Comparison of ENCODE assay signal across 9 cellular contexts in genomic region chr17:50532452-50533024, GRCh38. TPM values are rescaled to one million over a fixed set of nuclear protein-coding genes. Genes with fewer than 3 reads are reported as not detected.
DNase-seq lines count a peak whose midpoint lies in the region; ATAC-seq, FAIRE-seq and TF ChIP-seq lines count a peak whose summit lies in the region.
"Had no signal": no experiment of that assay in that cellular context is flagged by ENCODE, and none has a peak within 500 bp of the region (broad histone marks: within the 10 kb centered on the region; RNA-seq: fewer than 3 reads in every experiment).

Gene EPN3 (plus strand): TSS chr17:50532735. CDS start chr17:50536557, 3,822 bp downstream.

- peaks cover 16 to 19% of the 10 kb centered on the region in 2 experiments for H3K27me3 ChIP-seq in GM12878 (replicated peaks in 1 of 2; ENCODE audit: control insufficient read depth in 2 of 2, insufficient read depth in 2 of 2, low read length in 1 of 2)
- no peaks in the 10 kb centered on the region for H3K27me3 ChIP-seq in keratinocyte (ENCODE audit: control insufficient read depth, extremely low read depth, insufficient read depth, low read length)
- peaks cover 0 to 14% (median 6%) of the 10 kb centered on the region in 4 donors for H3K27me3 ChIP-seq in upper lobe of left lung

- no peaks in the 10 kb centered on the region for H3K9me1 ChIP-seq in keratinocyte (ENCODE audit: control insufficient read depth, extremely low read depth, insufficient read depth, low read length)

- TF ChIP-seq EP300 in GM12878 (IDR thresholded peaks at IDR 0.05; ENCODE audit: borderline replicate concordance in 1 of 2, control insufficient read depth in 1 of 2, low read depth in 2 of 2, low read length in 2 of 2) (no peak), upper lobe of left lung (IDR thresholded peaks at IDR 0.05) (no peak)

- intact Hi-C loops in GM12878 (cut with micrococcal nuclease; ENCODE audit: unreplicated experiment): no loop called here

- ATAC-seq in GM12878 (peak; percentile 44; the same call in 2 of the 3 replicates), upper lobe of left lung (ENCODE audit: low FRiP score in 2 of 2) (peak; percentile 9 to 56), GM21786 (IDR thresholded peaks at IDR 0.05; ENCODE audit: unreplicated experiment) (no peak), HG03196 (IDR thresholded peaks at IDR 0.05; ENCODE audit: unreplicated experiment) (no peak)

- H3K9me3 ChIP-seq in GM12878 (replicated peaks; ENCODE audit: control insufficient read depth, insufficient read depth, low read length): no peaks in the 10 kb centered on the region
- H3K9me3 ChIP-seq in keratinocyte (ENCODE audit: control insufficient read depth, low read depth, low read length): no peaks in the 10 kb centered on the region
- no peaks in the 10 kb centered on the region for H3K9me3 ChIP-seq in upper lobe of left lung

- H3K36me3 ChIP-seq in GM12878 (ENCODE audit: control insufficient read depth in 2 of 2, insufficient read depth in 2 of 2, low read length in 1 of 2): no peaks in the 10 kb centered on the region
- H3K36me3 ChIP-seq in keratinocyte (ENCODE audit: control insufficient read depth in 2 of 2, extremely low read depth in 1 of 2, insufficient read depth in 2 of 2, low read length in 2 of 2): peaks cover 5 to 18% of the 10 kb centered on the region in 2 experiments
- H3K36me3 ChIP-seq in upper lobe of left lung: no peaks in the 10 kb centered on the region

- H3K4me3 ChIP-seq in GM12878 (no peak within 1 kb of the TSS), keratinocyte (ENCODE audit: control insufficient read depth in 2 of 3, extremely low read depth in 1 of 3, insufficient read depth in 2 of 3, low read depth in 1 of 3, low read length in 3 of 3) (peak within 1 kb of the TSS; percentile 67 to 82 (median 70)), upper lobe of left lung (peak within 1 kb of the TSS in 3 of 4 donors; percentile 25 to 29 (median 29))

- FAIRE-seq in GM12878 (lab: Jason Lieb, UNC): no peak
- peak; percentile 70 for FAIRE-seq in keratinocyte (lab: Jason Lieb, UNC)

- in situ Hi-C loops in GM12878 (cut with MboI): no loop called here

- H2AFZ ChIP-seq in GM12878 (ENCODE audit: control insufficient read depth, low read depth, low read length) (no peak within 1 kb of the TSS), keratinocyte (ENCODE audit: control insufficient read depth, low read length) (peak within 1 kb of the TSS; percentile 38)

- H3K9ac ChIP-seq in GM12878 (ENCODE audit: control insufficient read depth, insufficient read depth, low read length): no peak within 1 kb of the TSS
- peak within 1 kb of the TSS; percentile 82 for H3K9ac ChIP-seq in keratinocyte (ENCODE audit: control insufficient read depth, extremely low read depth, insufficient read depth, low read length)

- CTCF ChIA-PET in GM12878 (lab: Yijun Ruan, JAX): no interaction called here

- POLR2A ChIA-PET in GM12878 (lab: Charles Lee): no interaction called here

- no peak for TF ChIP-seq POLR2A in GM12878 (IDR thresholded peaks at IDR 0.05; ENCODE audit: low read depth, low read length)
- no peak for TF ChIP-seq POLR2A in upper lobe of left lung (IDR thresholded peaks at IDR 0.05)

- no TSS peak for BruUV-seq in GM12878 (replicated peaks; lab: Mats Ljungman, UMichigan)

- peak; percentile 41 for DNase-seq in SIG-M5 treated with dmso at 0.1 percent for 504 hours (lab: John Stamatoyannopoulos, UW; ENCODE audit: unreplicated experiment)
- DNase-seq in SIG-M5 (lab: John Stamatoyannopoulos, UW): no peak
- no peak for DNase-seq in GM12878 (ENCODE audit: low read depth, low spot score)
- no peak for DNase-seq in keratinocyte (ENCODE audit: low read depth, low spot score)
- DNase-seq in upper lobe of left lung: peak; percentile 68 to 75
- DNase-seq in COLO829 (ENCODE audit: low spot score): no peak

- no peak within 1 kb of the TSS for H3K4me2 ChIP-seq in GM12878 (ENCODE audit: control insufficient read depth, insufficient read depth)
- H3K4me2 ChIP-seq in keratinocyte (ENCODE audit: control insufficient read depth, extremely low read depth, insufficient read depth, low read depth, low read length): peak within 1 kb of the TSS; percentile 93

- H4K20me1 ChIP-seq in GM12878 (ENCODE audit: control insufficient read depth, insufficient read depth) (no peaks in the 10 kb centered on the region), keratinocyte (ENCODE audit: control insufficient read depth, extremely low read depth, insufficient read depth, low read length) (peaks cover 2% of the 10 kb centered on the region)

- WGBS in GM12878 (ENCODE audit: insufficient coverage, insufficient replicate concordance, low lambda C conversion rate, missing lambda C conversion rate): 4% methylated on average over 21 of the region's 21 CpGs
- 0 to 3% methylated on average over 1 to 20 of the region's 21 CpGs for WGBS in upper lobe of left lung, 2 donors

- H3K4me1 ChIP-seq in GM12878 (ENCODE audit: control insufficient read depth, insufficient read depth, low read length) (no peaks in the 10 kb centered on the region), keratinocyte (ENCODE audit: control insufficient read depth, extremely low read depth, insufficient read depth, low read length) (peaks cover 39% of the 10 kb centered on the region), upper lobe of left lung (peaks cover 14 to 28% (median 26%) of the 10 kb centered on the region in 4 donors)

- H3K79me2 ChIP-seq in GM12878 (ENCODE audit: control insufficient read depth, insufficient read depth, low read length) (no peaks in the 10 kb centered on the region), keratinocyte (ENCODE audit: control insufficient read depth, insufficient read depth, low read length) (peaks cover 53% of the 10 kb centered on the region)

- no peak for TF ChIP-seq RAD21 in GM12878 (IDR thresholded peaks at IDR 0.05; ENCODE audit: insufficient read depth, low read depth, low read length)

- H3K27ac ChIP-seq in GM12878 (ENCODE audit: control insufficient read depth, insufficient read depth) (no peak within 1 kb of the TSS), keratinocyte (ENCODE audit: control insufficient read depth, insufficient read depth, low read length) (peak within 1 kb of the TSS; percentile 71), upper lobe of left lung (no peak within 1 kb of the TSS)

- TF ChIP-seq CTCF in GM12878 (IDR thresholded peaks at IDR 0.05 in 2 of 3, conservative IDR thresholded peaks at IDR 0.05 in 1 of 3; ENCODE audit: control insufficient read depth in 2 of 3, extremely low read depth in 1 of 3, insufficient read depth in 1 of 3, low read depth in 3 of 3, low read length in 3 of 3) (no peak), keratinocyte (optimal IDR thresholded peaks at IDR 0.05 in 1 of 3, IDR thresholded peaks at IDR 0.05 in 1 of 3, conservative IDR thresholded peaks at IDR 0.05 in 1 of 3; ENCODE audit: extremely low read depth in 1 of 3, insufficient read depth in 2 of 3, low read length in 3 of 3) (peak in 1 of 3 experiments; percentile 36), upper lobe of left lung (IDR thresholded peaks at IDR 0.05) (peak in 1 of 6 experiments; percentile 40)

- SMC1A ChIA-PET in GM12878 (lab: Charles Lee; ENCODE audit: uncharacterized antibody, unreplicated experiment): interaction anchor here (1.6 kb wide), 1 partner anchor 48 kb away, joined by 6 read pairs; no protein-coding TSS in a partner anchor

- RAD21 ChIA-PET in GM12878 (lab: Charles Lee; ENCODE audit: unreplicated experiment): no interaction called here

- dilution Hi-C loops in keratinocyte (cut with MboI; ENCODE audit: extremely low pct_ligation_motif_present, low sequenced_read_pairs): no loop called here

TF ChIP-seq in GM12878, 131 proteins besides CTCF, POLR2A, EP300 and RAD21 (continues in another document):
- no peak for TF ChIP-seq CHD4 (IDR thresholded peaks at IDR 0.05)
- no peak for TF ChIP-seq NFIC (IDR thresholded peaks at IDR 0.05; ENCODE audit: low read depth, low read length)
- TF ChIP-seq POLR2AphosphoS5 (IDR thresholded peaks at IDR 0.05; ENCODE audit: low read length): no peak
- no peak for TF ChIP-seq KAT2A (conservative IDR thresholded peaks at IDR 0.05; ENCODE audit: control insufficient read depth, low read depth, low read length)
- TF ChIP-seq ZNF384 (IDR thresholded peaks at IDR 0.05; ENCODE audit: borderline replicate concordance, low read depth, low read length): no peak

RNA-seq across cellular contexts. Expression of gene EPN3, which starts in this region (rescaled TPM):
- not detected in 2 replicates for total RNA-seq in GM12878 (2013; cell fraction: nucleolus; rRNA removed)
- total RNA-seq in GM12878 (2014; rRNA removed) (not detected in 2 replicates), GM12878 (2014; rRNA removed; fragmentation: Illumina TruSeq; extraction: Trizol) (not detected in 2 replicates), GM12878 (2021) (not detected in 2 replicates), upper lobe of left lung (10 to 100 TPM in 1 of 6 donors, 1 to 10 TPM in 2, under 1 TPM in 2, not detected in 1; 0.74 to 14.4 (median 1.2) TPM)
- polyA plus RNA-seq in GM12878 (2011; ENCODE audit: low read depth): not detected
- polyA plus RNA-seq in GM12878 (2011; rRNA removed) (not detected in 2 replicates), GM12878 (2014; fragmentation: Illumina TruSeq; extraction: Trizol) (not detected in 2 replicates), GM12878 (2014; fragmentation: Nextera tagmentation; extraction: Ambion mirVana) (not detected), GM12878 (2014; rRNA removed) (not detected in 2 replicates), GM12878 (2016; fragmentation: Nextera tagmentation; extraction: Ambion mirVana) (under 1 TPM; 0.04 to 0.07 TPM), keratinocyte (50.7 to 155 TPM (median 66.7 TPM) in 3 replicates)
- polyA plus RNA-seq in GM12878 (2011; cell fraction: cytosol; rRNA removed): not detected in 2 replicates
- polyA plus RNA-seq in GM12878 (2011; cell fraction: nucleus; rRNA removed): not detected in 2 replicates
- 0.08 and 0.09 TPM in 2 replicates for polyA plus RNA-seq in GM12878 (2012)
- polyA minus RNA-seq in GM12878 (2011; rRNA and poly(A)+ RNA removed): not detected in 2 replicates
- not detected in 2 replicates for polyA minus RNA-seq in GM12878 (2011; cell fraction: cytosol; rRNA and poly(A)+ RNA removed)
- 0.10 and 0.12 TPM in 2 replicates for polyA minus RNA-seq in GM12878 (2011; cell fraction: nucleus; rRNA and poly(A)+ RNA removed)
- polyA plus RNA-seq in keratinocyte (2011; ENCODE audit: low read depth): 34.9 TPM
- 66.6 and 129 TPM in 2 replicates for polyA plus RNA-seq in keratinocyte (2011; cell fraction: cytosol; rRNA removed)
- 115 and 162 TPM in 2 replicates for polyA plus RNA-seq in keratinocyte (2011; cell fraction: nucleus; rRNA removed)
- polyA plus RNA-seq in keratinocyte (2012; ENCODE audit: low replicate concordance): 41.8 and 249 TPM in 2 replicates
- 47.1 to 355 TPM (median 69.7 TPM) in 3 replicates for polyA minus RNA-seq in keratinocyte
- polyA minus RNA-seq in keratinocyte (2011; cell fraction: cytosol; rRNA and poly(A)+ RNA removed): 128 TPM
- 133 and 152 TPM in 2 replicates for polyA minus RNA-seq in keratinocyte (2011; cell fraction: nucleus; rRNA and poly(A)+ RNA removed)
- total RNA-seq: mononuclear cell had no signal

Comparison
In these comparisons a context has a peak if more than half of its experiments do, and no peak if none do; other contexts are left out.
1. RNA of gene EPN3 (polyA plus RNA-seq): 34.9 to 249 TPM in keratinocyte; 0.04 to 0.09 TPM in GM12878; every median in the first group is over 10 times any median in the second.
2. DNase-seq: peak in SIG-M5 treated with dmso at 0.1 percent for 504 hours (single experiment) and upper lobe of left lung (2 of 2); none in SIG-M5 (single experiment), GM12878 (single experiment), keratinocyte (single experiment) and COLO829 (single experiment).
3. Peak in ATAC-seq in GM12878; RNA of the gene not detected or under 1 TPM.
4. ATAC-seq: peak in upper lobe of left lung (2 of 2); none in GM21786 (single experiment) and HG03196 (single experiment).